ENCODE assay signal across 22 cellular contexts in genomic region chr20:2139250-2139649, GRCh38.
"Had no signal": no experiment of that assay in that cellular context is flagged by ENCODE, and none has a peak within 500 bp of the region (broad histone marks: within the 10 kb centered on the region; RNA-seq: fewer than 3 reads in every experiment).

No MANE protein-coding gene starts in this region.

- H3K36me3 Mint-ChIP-seq: activated naive CD8-positive, alpha-beta T cell; natural killer cell had no signal

- H3K4me3 Mint-ChIP-seq: activated naive CD8-positive, alpha-beta T cell; activated T-helper 1 cell treated with anti-CD3 and anti-CD28 coated beads, Interleukin-12 subunit alpha, Interleukin-12 subunit beta, Interleukin-2, Interleukin-4 antibody, amounts not matched to agents 30 ng/mL and 10 ng/mL and 1 ng/mL, durations not matched to agents 14 hours and 24 hours and 36 hours; effector memory CD8-positive, alpha-beta T cell; natural killer cell; T-helper 1 cell treated with Interleukin-12 subunit alpha and Interleukin-12 subunit beta and Interleukin-4 antibody, amounts not matched to agents 30 μg/mL and 1 μg/mL, for 36 hours had no signal

- H3K9me3 ChIP-seq: esophagus squamous epithelium, lower lobe of right lung, vagina had no signal

- DNase-seq: activated CD4-positive, alpha-beta T cell treated with anti-CD3 and anti-CD28 coated beads, Interleukin-2, amount 50 U/mL, for 4 hours; amniotic stem cell; dermis blood vessel endothelial cell; effector memory CD8-positive, alpha-beta T cell; esophagus squamous epithelium; left cardiac atrium; lower lobe of right lung; natural killer cell; stimulated activated CD4-positive, alpha-beta T cell treated with anti-CD3 and anti-CD28 coated beads, Interleukin-12 subunit alpha, Interleukin-12 subunit beta, amount 100 ng/mL, for 4 hours; stimulated activated CD4-positive, alpha-beta T cell treated with anti-CD3 and anti-CD28 coated beads, Interleukin-1b, Interleukin-23, amount 100 ng/mL, for 48 hours; stimulated activated CD8-positive, alpha-beta memory T cell treated with anti-CD3 and anti-CD28 coated beads, Interleukin-4, amount 100 ng/mL, for 48 hours; stimulated activated naive CD4-positive, alpha-beta T cell treated with Interleukin-2 at 50 U/mL for 16 hours; trophoblast cell had no signal

- H3K9ac ChIP-seq: parathyroid adenoma had no signal

- H3K36me3 ChIP-seq: cardiac muscle cell had no signal

- H3K27ac Mint-ChIP-seq: activated naive CD8-positive, alpha-beta T cell; activated T-helper 1 cell treated with anti-CD3 and anti-CD28 coated beads, Interleukin-12 subunit alpha, Interleukin-12 subunit beta, Interleukin-2, Interleukin-4 antibody, amounts not matched to agents 30 ng/mL and 10 ng/mL and 1 ng/mL, durations not matched to agents 14 hours and 24 hours and 36 hours; effector memory CD8-positive, alpha-beta T cell; T-helper 1 cell treated with Interleukin-12 subunit alpha and Interleukin-12 subunit beta and Interleukin-4 antibody, amounts not matched to agents 30 μg/mL and 1 μg/mL, for 36 hours had no signal

- FAIRE-seq: islet of Langerhans had no signal

- ATAC-seq: effector memory CD8-positive, alpha-beta T cell; lower lobe of right lung; natural killer cell had no signal

- H3K4me3 ChIP-seq: cardiac muscle cell, esophagus squamous epithelium, hepatocyte, lower lobe of right lung, vagina had no signal

- H3K27me3 Mint-ChIP-seq: activated naive CD8-positive, alpha-beta T cell; effector memory CD8-positive, alpha-beta T cell had no signal

- H3K27me3 ChIP-seq: cardiac muscle cell, esophagus squamous epithelium, hepatocyte, vagina had no signal

- H3K27ac ChIP-seq: cardiac muscle cell, hepatocyte, lower lobe of right lung, parathyroid adenoma, vagina, VCaP had no signal

- H3K9me3 Mint-ChIP-seq: activated T-helper 1 cell treated with anti-CD3 and anti-CD28 coated beads, Interleukin-12 subunit alpha, Interleukin-12 subunit beta, Interleukin-2, Interleukin-4 antibody, amounts not matched to agents 30 ng/mL and 10 ng/mL and 1 ng/mL, durations not matched to agents 14 hours and 24 hours and 36 hours; effector memory CD8-positive, alpha-beta T cell; natural killer cell; T-helper 1 cell treated with Interleukin-12 subunit alpha and Interleukin-12 subunit beta and Interleukin-4 antibody, amounts not matched to agents 30 μg/mL and 1 μg/mL, for 36 hours had no signal
